Comparison of ENCODE assay signal across 11 cellular contexts in the genomic region with DNA sequence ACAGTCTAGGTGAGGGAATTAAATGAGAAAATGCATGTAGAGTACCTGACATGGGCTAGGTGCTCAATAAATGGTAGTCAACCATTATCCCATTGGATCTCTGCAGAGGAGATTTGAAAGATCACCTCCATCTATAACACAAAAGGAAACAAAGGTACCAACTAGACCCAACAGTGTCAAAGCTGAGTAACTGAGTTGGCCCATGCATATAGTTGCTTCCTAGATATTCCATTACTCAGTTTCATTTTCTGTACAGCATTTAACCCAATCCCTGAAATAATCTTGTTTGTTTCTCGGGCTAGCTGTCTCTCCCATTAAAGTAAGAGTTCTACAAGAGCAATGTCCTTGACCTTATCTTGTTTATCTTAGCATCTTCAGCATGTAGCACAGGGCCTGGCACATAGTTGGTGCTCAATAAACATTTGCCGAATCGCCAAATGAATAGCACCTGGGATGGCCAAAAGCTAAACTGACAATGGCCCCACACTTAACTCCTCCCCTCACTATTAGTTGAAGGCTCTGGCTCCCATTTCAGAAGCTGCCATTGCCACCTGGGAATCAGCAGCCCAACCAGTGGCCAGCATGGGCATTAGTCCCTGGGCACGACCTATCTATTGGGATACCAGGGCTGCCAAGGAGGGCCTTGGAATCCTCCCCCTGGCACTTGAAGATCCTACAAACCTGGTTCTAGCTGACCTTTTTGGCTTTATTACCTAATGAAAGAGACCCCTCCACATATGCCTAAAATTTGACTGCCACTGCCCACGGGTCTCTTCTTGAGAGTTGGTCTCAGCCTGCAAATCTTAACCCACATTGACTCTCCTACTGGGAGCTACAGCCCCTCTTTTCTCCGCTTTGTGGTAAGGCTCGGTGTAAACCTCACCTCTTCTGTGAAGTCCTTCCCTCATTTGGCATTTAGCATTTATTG. TPM values are rescaled to one million over a fixed set of nuclear protein-coding genes. Genes with fewer than 3 reads are reported as not detected.
DNase-seq lines count a peak whose midpoint lies in the region; ATAC-seq lines count a peak whose summit lies in the region.
"Had no signal": no experiment of that assay in that cellular context is flagged by ENCODE, and none has a peak within 500 bp of the region (broad histone marks: within the 10 kb centered on the region; RNA-seq: fewer than 3 reads in every experiment).

No MANE protein-coding gene starts in this region.

- no peak for DNase-seq in stimulated activated naive CD8-positive, alpha-beta T cell treated with anti-CD3 and anti-CD28 coated beads, Interleukin-15, amount 100 ng/mL, for 72 hours
- no peak for DNase-seq in left colon
- no peak for DNase-seq in RKO (ENCODE audit: low spot score)
- no peak for DNase-seq in AG08396 (ENCODE audit: low spot score)
- DNase-seq: activated CD8-positive, alpha-beta memory T cell treated with anti-CD3 and anti-CD28 coated beads, Interleukin-2, amount 50 U/mL, for 4 hours; NCI-H748 treated with DMSO at 0.1 percent for 48 hours had no signal

- H3K36me3 ChIP-seq in KOPT-K1 (ENCODE audit: insufficient read depth, low read length): peaks cover 96% of the 10 kb centered on the region

- no peaks in the 10 kb centered on the region for H3K9me3 Mint-ChIP-seq in activated T-helper 17 cell treated with anti-CD3 and anti-CD28 coated beads, Interleukin-2, amount 50 U/mL, for 72 hours
- H3K9me3 Mint-ChIP-seq in stimulated activated naive CD8-positive, alpha-beta T cell treated with anti-CD3 and anti-CD28 coated beads, Interleukin-15, amount 100 ng/mL, for 72 hours: no peaks in the 10 kb centered on the region

- no peaks in the 10 kb centered on the region for H3K27me3 Mint-ChIP-seq in activated T-helper 17 cell treated with anti-CD3 and anti-CD28 coated beads, Interleukin-2, amount 50 U/mL, for 72 hours
- H3K27me3 Mint-ChIP-seq in stimulated activated naive CD8-positive, alpha-beta T cell treated with anti-CD3 and anti-CD28 coated beads, Interleukin-15, amount 100 ng/mL, for 72 hours: no peaks in the 10 kb centered on the region

- ATAC-seq in activated T-helper 17 cell treated with anti-CD3 and anti-CD28 coated beads, Interleukin-2, amount 50 U/mL, for 72 hours (replicated peaks): peak; percentile 33
- ATAC-seq in stimulated activated naive CD8-positive, alpha-beta T cell treated with anti-CD3 and anti-CD28 coated beads, Interleukin-15, amount 100 ng/mL, for 72 hours: no peak
- ATAC-seq in left colon (no peak), HG02852 (IDR thresholded peaks at IDR 0.05; ENCODE audit: unreplicated experiment) (no peak)

- no peaks in the 10 kb centered on the region for H3K27me3 ChIP-seq in layer of hippocampus (ENCODE audit: control insufficient read depth, insufficient read depth, low read length)

- peak overlapping the region; percentile 31 for H3K27ac ChIP-seq in KOPT-K1 (ENCODE audit: low read depth, low read length, poor library complexity, severe bottlenecking)
- peak overlapping the region; percentile 39 for H3K27ac ChIP-seq in layer of hippocampus (ENCODE audit: low read depth, low read length)
- H3K27ac ChIP-seq: HL-60 had no signal

- intact Hi-C loops in left colon (cut with DNase I, micrococcal nuclease): no loop called here

- H3K27ac Mint-ChIP-seq in activated T-helper 17 cell treated with anti-CD3 and anti-CD28 coated beads, Interleukin-2, amount 50 U/mL, for 72 hours: peak overlapping the region; percentile 82
- peak overlapping the region; percentile 76 to 90 for H3K27ac Mint-ChIP-seq in stimulated activated naive CD8-positive, alpha-beta T cell treated with anti-CD3 and anti-CD28 coated beads, Interleukin-15, amount 100 ng/mL, for 72 hours

- peaks cover 58% of the 10 kb centered on the region for H3K4me1 Mint-ChIP-seq in activated T-helper 17 cell treated with anti-CD3 and anti-CD28 coated beads, Interleukin-2, amount 50 U/mL, for 72 hours
- peaks cover 88% of the 10 kb centered on the region for H3K4me1 Mint-ChIP-seq in stimulated activated naive CD8-positive, alpha-beta T cell treated with anti-CD3 and anti-CD28 coated beads, Interleukin-15, amount 100 ng/mL, for 72 hours

- peaks cover 96% of the 10 kb centered on the region for H3K36me3 Mint-ChIP-seq in activated T-helper 17 cell treated with anti-CD3 and anti-CD28 coated beads, Interleukin-2, amount 50 U/mL, for 72 hours (ENCODE audit: low read depth)

- H3K4me3 Mint-ChIP-seq in activated T-helper 17 cell treated with anti-CD3 and anti-CD28 coated beads, Interleukin-2, amount 50 U/mL, for 72 hours: peak overlapping the region; percentile 78
- H3K4me3 Mint-ChIP-seq in stimulated activated naive CD8-positive, alpha-beta T cell treated with anti-CD3 and anti-CD28 coated beads, Interleukin-15, amount 100 ng/mL, for 72 hours: peak overlapping the region; percentile 31 to 33

- no peaks in the 10 kb centered on the region for H3K9me3 ChIP-seq in KOPT-K1 (ENCODE audit: insufficient read depth, low read length, poor library complexity, severe bottlenecking)

RNA-seq across cellular contexts. Expression of a gene that starts 22.6 kb away (rescaled TPM):
- total RNA-seq in activated T-helper 17 cell treated with anti-CD3 and anti-CD28 coated beads, Interleukin-2, amount 50 U/mL, for 72 hours: 100 to 1,000 TPM in 1 of 2 donors, 10 to 100 TPM in 1; 86.7 to 134 TPM
- 10 to 100 TPM; 84.8 to 89.0 TPM for total RNA-seq in left colon

RNA-seq across cellular contexts. Expression of a gene that starts 39.0 kb away (rescaled TPM):
- 100 to 1,000 TPM; 122 to 142 TPM for total RNA-seq in activated T-helper 17 cell treated with anti-CD3 and anti-CD28 coated beads, Interleukin-2, amount 50 U/mL, for 72 hours
- total RNA-seq in left colon: 10 to 100 TPM in 1 of 2 donors, 1 to 10 TPM in 1; 7.4 to 15.8 TPM

Comparison
In these comparisons a context has a peak if more than half of its experiments do, and no peak if none do; other contexts are left out.
1. RNA of a gene that starts 39.0 kb away (total RNA-seq): 122 to 142 TPM in activated T-helper 17 cell treated with anti-CD3 and anti-CD28 coated beads, Interleukin-2, amount 50 U/mL, for 72 hours; 7.4 to 15.8 TPM in left colon; every median in the first group is over 4 times any median in the second.